Comparison of ENCODE assay signal across 21 cellular contexts in the genomic region with DNA sequence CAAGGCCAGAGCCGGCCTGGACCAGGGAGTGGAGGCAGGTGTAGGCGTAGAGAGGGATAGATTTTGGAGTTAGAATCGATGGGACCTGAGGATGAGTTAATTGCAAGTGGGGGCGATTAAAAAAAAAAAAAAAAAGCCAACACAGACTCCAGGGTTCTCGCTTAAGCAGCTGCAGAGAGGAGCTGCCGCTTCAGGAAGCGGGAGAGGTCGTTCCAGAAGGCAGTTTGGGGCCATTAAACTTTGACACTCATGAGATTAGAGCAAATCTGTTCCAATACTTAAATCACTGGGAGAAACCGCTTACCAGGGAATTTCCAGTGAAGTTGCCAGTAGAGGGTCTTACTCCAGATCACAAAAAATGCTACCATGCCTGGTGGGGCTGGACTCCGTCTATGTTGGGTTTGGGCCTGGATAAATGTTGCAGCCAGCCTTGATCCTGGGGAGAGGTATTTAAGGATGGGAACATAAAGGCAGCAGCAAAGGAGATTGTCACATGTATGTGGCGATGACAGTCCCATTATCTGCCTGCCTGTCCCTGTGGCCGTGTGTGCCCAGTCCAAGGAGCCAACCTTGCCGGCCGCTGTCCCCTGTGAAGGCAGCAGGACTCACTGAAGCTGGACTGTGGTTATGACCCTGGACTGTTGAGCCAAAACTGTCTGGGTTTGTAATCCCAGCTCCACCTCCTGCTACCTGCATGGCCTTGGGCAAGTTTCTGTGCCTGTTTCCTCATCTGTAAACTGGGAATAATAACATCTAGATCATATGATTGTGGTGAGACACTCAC. TPM values are rescaled to one million over a fixed set of nuclear protein-coding genes. Genes with fewer than 3 reads are reported as not detected.
DNase-seq lines count a peak whose midpoint lies in the region; ATAC-seq lines count a peak whose summit lies in the region.
"Had no signal": no experiment of that assay in that cellular context is flagged by ENCODE, and none has a peak within 500 bp of the region (broad histone marks: within the 10 kb centered on the region; RNA-seq: fewer than 3 reads in every experiment).

No MANE protein-coding gene starts in this region.

- peaks cover 0 to 12% (median 11%) of the 10 kb centered on the region in 4 donors for H3K4me1 Mint-ChIP-seq in naive thymus-derived CD8-positive, alpha-beta T cell

- H3K4me3 ChIP-seq in HUES48 (ENCODE audit: low read depth, low read length), result peak overlapping the region; percentile 69
- peak overlapping the region; percentile 73 for H3K4me3 ChIP-seq in duodenal mucosa (ENCODE audit: low read depth in 1 of 2, low read length in 2 of 2)

- H3K9me3 ChIP-seq in ES-I3 (ENCODE audit: control insufficient read depth, insufficient read depth, low read length) (no peaks in the 10 kb centered on the region), HUES48 (ENCODE audit: control insufficient read depth, insufficient read depth, low read length) (no peaks in the 10 kb centered on the region), duodenal mucosa (ENCODE audit: control insufficient read depth in 1 of 2, low read length in 2 of 2) (no peaks in the 10 kb centered on the region)
- H3K9me3 ChIP-seq: breast epithelium, left ventricle myocardium inferior had no signal

- no peaks in the 10 kb centered on the region for H3K9me3 Mint-ChIP-seq in naive thymus-derived CD8-positive, alpha-beta T cell
- H3K9me3 Mint-ChIP-seq: activated naive CD8-positive, alpha-beta T cell treated with anti-CD3 and anti-CD28 coated beads for 36 hours; natural killer cell; T-helper 1 cell treated with Interleukin-12 subunit alpha and Interleukin-12 subunit beta and Interleukin-4 antibody, amounts not matched to agents 30 μg/mL and 1 μg/mL, for 36 hours had no signal

- H3K36me3 ChIP-seq in ES-I3 (ENCODE audit: insufficient read depth, low read length) (no peaks in the 10 kb centered on the region), HUES48 (ENCODE audit: control insufficient read depth, insufficient read depth, low read length) (no peaks in the 10 kb centered on the region), duodenal mucosa (ENCODE audit: control insufficient read depth in 1 of 2, insufficient read depth in 2 of 2, low read length in 2 of 2) (no peaks in the 10 kb centered on the region)
- H3K36me3 ChIP-seq: breast epithelium, left ventricle myocardium inferior had no signal

- H3K4me3 Mint-ChIP-seq in naive thymus-derived CD8-positive, alpha-beta T cell, result peak overlapping the region; percentile 8 to 82 (median 44)
- H3K4me3 Mint-ChIP-seq: activated naive CD8-positive, alpha-beta T cell treated with anti-CD3 and anti-CD28 coated beads for 36 hours; natural killer cell; T-helper 1 cell treated with Interleukin-12 subunit alpha and Interleukin-12 subunit beta and Interleukin-4 antibody, amounts not matched to agents 30 μg/mL and 1 μg/mL, for 36 hours had no signal

- ATAC-seq in naive thymus-derived CD8-positive, alpha-beta T cell, result no peak
- ATAC-seq: HCT116 had no signal

- POLR2A ChIA-PET in naive thymus-derived CD8-positive, alpha-beta T cell (lab: Charles Lee), result no interaction called here

- H3K27me3 Mint-ChIP-seq in naive thymus-derived CD8-positive, alpha-beta T cell, result peaks cover 13 to 34% (median 19%) of the 10 kb centered on the region in 5 donors

- H3K36me3 Mint-ChIP-seq in naive thymus-derived CD8-positive, alpha-beta T cell, result no peaks in the 10 kb centered on the region
- H3K36me3 Mint-ChIP-seq: activated naive CD8-positive, alpha-beta T cell treated with anti-CD3 and anti-CD28 coated beads for 36 hours; natural killer cell had no signal

- no peak overlapping the region for H3K27ac ChIP-seq in HUES48 (ENCODE audit: low read depth, low read length)
- no peak overlapping the region for H3K27ac ChIP-seq in duodenal mucosa (ENCODE audit: low read depth, low read length)
- H3K27ac ChIP-seq: breast epithelium, left ventricle myocardium inferior had no signal

- H3K27me3 ChIP-seq in HUES48 (ENCODE audit: control insufficient read depth, insufficient read depth, low read length), result peaks cover 33% of the 10 kb centered on the region
- H3K27me3 ChIP-seq in duodenal mucosa (ENCODE audit: control insufficient read depth in 1 of 2, insufficient read depth in 2 of 2, low read length in 2 of 2), result peaks cover 6 to 16% of the 10 kb centered on the region in 2 donors

- no peak overlapping the region for H3K27ac Mint-ChIP-seq in naive thymus-derived CD8-positive, alpha-beta T cell
- H3K27ac Mint-ChIP-seq: activated naive CD8-positive, alpha-beta T cell treated with anti-CD3 and anti-CD28 coated beads for 36 hours; natural killer cell; T-helper 1 cell treated with Interleukin-12 subunit alpha and Interleukin-12 subunit beta and Interleukin-4 antibody, amounts not matched to agents 30 μg/mL and 1 μg/mL, for 36 hours had no signal

- H3K9ac ChIP-seq in ES-I3 (ENCODE audit: low read depth, low read length) (peak overlapping the region; percentile 64; the same call in 1 of the 2 replicates), HUES48 (ENCODE audit: low read depth, low read length) (no peak overlapping the region), duodenal mucosa (ENCODE audit: low read depth in 1 of 2, low read length in 2 of 2) (no peak overlapping the region)

- no peak for DNase-seq in naive thymus-derived CD8-positive, alpha-beta T cell
- DNase-seq in COLO829 (ENCODE audit: low spot score), result no peak
- DNase-seq in activated CD4-positive, alpha-beta T cell treated with anti-CD3 and anti-CD28 coated beads, Interleukin-2, amount 50 U/mL, for 48 hours, result no peak
- DNase-seq in effector CD4-positive, alpha-beta T cell, result no peak
- DNase-seq: activated CD4-positive, alpha-beta T cell treated with anti-CD3 and anti-CD28 coated beads for 1 hour; activated naive CD8-positive, alpha-beta T cell treated with anti-CD3 and anti-CD28 coated beads for 36 hours; activated T-cell treated with anti-CD3 and anti-CD28 coated beads for 4 hours; AML-193; DMS53; hypothalamus; left ventricle myocardium inferior; natural killer cell; NCI-H1048; stimulated activated CD4-positive, alpha-beta T cell treated with anti-CD3 and anti-CD28 coated beads, Interleukin-15, amount 100 ng/mL, for 24 hours had no signal

- H3K4me1 ChIP-seq in ES-I3 (ENCODE audit: insufficient read depth, low read length) (peaks cover 10% of the 10 kb centered on the region), HUES48 (ENCODE audit: control insufficient read depth, insufficient read depth, low read length) (peaks cover 10% of the 10 kb centered on the region; the same call in 1 of the 2 replicates), duodenal mucosa (ENCODE audit: control insufficient read depth in 1 of 2, insufficient read depth in 2 of 2, low read length in 2 of 2) (peaks cover 10 to 12% of the 10 kb centered on the region in 2 donors)
- H3K4me1 ChIP-seq: breast epithelium had no signal

RNA-seq across cellular contexts. Expression of a gene that starts 23.9 kb away (rescaled TPM):
- not detected for total RNA-seq in naive thymus-derived CD8-positive, alpha-beta T cell
- not detected for polyA plus RNA-seq in naive thymus-derived CD8-positive, alpha-beta T cell
- total RNA-seq: activated naive CD8-positive, alpha-beta T cell treated with anti-CD3 and anti-CD28 coated beads for 36 hours; natural killer cell; pulmonary artery endothelial cell had no signal
